Comparison of ENCODE assay signal across 18 cellular contexts in the genomic region with DNA sequence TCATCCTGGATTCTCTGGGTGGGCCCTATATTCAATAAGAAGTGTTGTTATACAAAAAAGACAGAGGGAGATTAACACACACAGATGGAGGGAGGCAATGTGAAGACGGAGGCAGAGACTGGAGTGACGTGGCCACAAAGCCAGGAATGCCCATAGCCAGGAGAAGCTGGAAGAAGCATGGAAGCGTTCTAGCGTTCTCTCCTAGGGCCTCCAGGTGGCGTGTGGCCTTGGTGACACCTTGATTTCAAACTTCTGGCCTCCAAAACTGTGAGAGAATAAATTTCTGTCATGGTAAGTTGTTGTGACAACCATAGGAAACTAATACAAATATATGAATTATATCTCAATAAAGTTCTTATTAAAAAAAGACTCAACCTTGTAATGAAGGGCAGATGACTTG. TPM values are rescaled to one million over a fixed set of nuclear protein-coding genes. Genes with fewer than 3 reads are reported as not detected.
DNase-seq lines count a peak whose midpoint lies in the region; ATAC-seq and TF ChIP-seq lines count a peak whose summit lies in the region.
"Had no signal": no experiment of that assay in that cellular context is flagged by ENCODE, and none has a peak within 500 bp of the region (broad histone marks: within the 10 kb centered on the region; RNA-seq: fewer than 3 reads in every experiment).

No MANE protein-coding gene starts in this region.

- H2AFZ ChIP-seq in PC-9 = no peak overlapping the region

- CTCF ChIA-PET in PC-9 (lab: Charles Lee) = no interaction called here

- H3K9me2 ChIP-seq in PC-9 (ENCODE audit: insufficient read depth) = no peaks in the 10 kb centered on the region

- TF ChIP-seq CTCF in 22Rv1 (IDR thresholded peaks at IDR 0.05) (peak; percentile 24; the same call in 1 of the 2 replicates), GM12872 (IDR thresholded peaks at IDR 0.05; ENCODE audit: insufficient read depth, low read depth, low read length) (peak; percentile 17; the same call in 1 of the 3 replicates), RWPE2 (IDR thresholded peaks at IDR 0.05; ENCODE audit: poor library complexity, severe bottlenecking) (peak; percentile 46), foreskin keratinocyte (conservative IDR thresholded peaks at IDR 0.05) (peak; percentile 45), PC-9 (conservative IDR thresholded peaks at IDR 0.05) (no peak)

- no peaks in the 10 kb centered on the region for H3K36me3 ChIP-seq in RWPE2 (ENCODE audit: low read depth)
- H3K36me3 ChIP-seq in PC-9 (ENCODE audit: low read depth) = no peaks in the 10 kb centered on the region
- H3K36me3 ChIP-seq: Peyer's patch had no signal

- BruUV-seq in PC-9 (replicated peaks; lab: Mats Ljungman, UMichigan) = no TSS peak

- H3K79me2 ChIP-seq in PC-9 (ENCODE audit: low read depth) = no peaks in the 10 kb centered on the region

- ATAC-seq in RWPE2 (ENCODE audit: low read depth) (no peak), foreskin keratinocyte (no peak), GM21737 (IDR thresholded peaks at IDR 0.05; ENCODE audit: unreplicated experiment) (no peak), GM18867 (IDR thresholded peaks at IDR 0.05; ENCODE audit: unreplicated experiment) (no peak), HG03135 (IDR thresholded peaks at IDR 0.05; ENCODE audit: unreplicated experiment) (no peak)
- ATAC-seq: activated CD8-positive, alpha-beta memory T cell treated with anti-CD3 and anti-CD28 coated beads, Interleukin-2, amount 10 ng/mL, durations not matched to agents 7 days and 5 days; naive thymus-derived CD8-positive, alpha-beta T cell; T-cell had no signal

- H3K9me3 ChIP-seq in RWPE2 (ENCODE audit: severe bottlenecking) (no peaks in the 10 kb centered on the region), PC-9 (ENCODE audit: insufficient read depth, low read depth) (no peaks in the 10 kb centered on the region)
- H3K9me3 ChIP-seq: Peyer's patch had no signal

- no peak overlapping the region for H3K4me2 ChIP-seq in PC-9

- POLR2A ChIA-PET in PC-9 (lab: Charles Lee; ENCODE audit: unreplicated experiment) = no interaction called here

- intact Hi-C loops in PC-9 (cut with micrococcal nuclease; ENCODE audit: unreplicated experiment) = no loop called here

- H3K27ac ChIP-seq in 22Rv1 = no peak overlapping the region
- H3K27ac ChIP-seq in RWPE2 (ENCODE audit: poor library complexity, severe bottlenecking) = no peak overlapping the region
- no peak overlapping the region for H3K27ac ChIP-seq in foreskin keratinocyte
- H3K27ac ChIP-seq in PC-9 = no peak overlapping the region
- H3K27ac ChIP-seq: Peyer's patch had no signal

- DNase-seq in RWPE2 (ENCODE audit: low spot score) = no peak
- DNase-seq in foreskin keratinocyte = no peak
- no peak for DNase-seq in PC-9
- DNase-seq: activated CD4-positive, CD25-positive, alpha-beta regulatory T cell; activated CD8-positive, alpha-beta memory T cell treated with anti-CD3 and anti-CD28 coated beads, Interleukin-2, amount 10 ng/mL, durations not matched to agents 7 days and 5 days; activated naive CD4-positive, alpha-beta T cell; Calu3; KBM-7; naive thymus-derived CD8-positive, alpha-beta T cell; NCI-H146; NCI-H446; Peyer's patch; T-cell had no signal

- H3F3A ChIP-seq in PC-9 (ENCODE audit: insufficient read depth, low read depth) = peaks cover 12% of the 10 kb centered on the region; the same call in 1 of the 2 replicates

- H4K20me1 ChIP-seq in PC-9 (ENCODE audit: insufficient read depth) = no peaks in the 10 kb centered on the region

- H3K4me1 ChIP-seq in RWPE2 (ENCODE audit: insufficient read depth, poor library complexity, severe bottlenecking) (no peaks in the 10 kb centered on the region), foreskin keratinocyte (no peaks in the 10 kb centered on the region), PC-9 (replicated peaks; ENCODE audit: insufficient read depth) (no peaks in the 10 kb centered on the region)

- H3K27me3 ChIP-seq in RWPE2 (ENCODE audit: insufficient read depth, poor library complexity, severe bottlenecking) = no peaks in the 10 kb centered on the region
- no peaks in the 10 kb centered on the region for H3K27me3 ChIP-seq in foreskin keratinocyte
- H3K27me3 ChIP-seq in PC-9 (ENCODE audit: insufficient read depth, low read depth) = no peaks in the 10 kb centered on the region
- H3K27me3 ChIP-seq: Peyer's patch had no signal

- H3K4me3 ChIP-seq in RWPE2 (ENCODE audit: severe bottlenecking) (no peak overlapping the region), PC-9 (no peak overlapping the region)
- H3K4me3 ChIP-seq: Peyer's patch had no signal

RNA-seq across cellular contexts. Expression of a gene that starts 21.3 kb away (rescaled TPM):
- total RNA-seq in foreskin keratinocyte (2,996 and 3,493 TPM in 2 replicates), PC-9 (2021) (406 and 512 TPM in 2 replicates)
- 253 and 366 TPM in 2 replicates for polyA plus RNA-seq in foreskin keratinocyte
